In the genomic region with DNA sequence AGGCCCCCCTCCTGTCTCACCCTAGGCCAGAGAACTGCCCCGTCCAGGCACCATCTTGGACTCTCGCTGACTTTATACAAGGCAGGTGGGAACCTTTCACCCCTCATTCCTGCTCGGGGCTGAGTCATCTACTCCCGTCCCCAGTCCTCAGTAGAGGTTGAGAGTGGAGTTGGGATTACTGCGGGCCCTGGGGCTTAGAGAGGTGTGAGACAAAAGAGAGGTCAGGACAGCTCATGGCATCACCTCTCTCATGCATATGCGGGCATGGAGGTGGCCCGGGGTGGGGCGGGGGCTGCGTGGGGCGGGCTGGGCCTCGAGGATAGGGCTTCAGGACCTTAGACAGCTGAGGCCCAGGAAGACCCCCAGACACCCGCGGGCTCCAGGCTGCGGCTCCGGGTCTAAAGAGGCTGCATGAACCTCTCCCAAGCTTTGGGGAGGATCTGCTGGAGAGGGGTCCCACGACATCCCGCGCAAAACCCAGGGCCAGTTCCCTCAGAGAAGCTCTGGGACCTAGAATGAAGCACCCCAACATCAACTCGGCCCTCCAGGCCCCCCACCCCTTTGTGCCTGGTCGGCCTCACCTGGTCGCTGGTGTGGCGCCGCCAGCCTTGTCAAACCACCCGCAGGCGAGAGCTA, we compare ENCODE assay signal across 8 cellular contexts.
DNase-seq lines count a peak whose midpoint lies in the region; ATAC-seq lines count a peak whose summit lies in the region.

No MANE protein-coding gene starts in this region.

- H3K4me1 Mint-ChIP-seq in central memory CD8-positive, alpha-beta T cell: peaks cover 29% of the 10 kb centered on the region

- ATAC-seq in central memory CD8-positive, alpha-beta T cell (replicated peaks; ENCODE audit: extremely low read depth, poor library complexity, severe bottlenecking): no peak
- no peak for ATAC-seq in GM19455 (IDR thresholded peaks at IDR 0.05; ENCODE audit: unreplicated experiment)

- peak overlapping the region; percentile 82 for H3K27ac Mint-ChIP-seq in central memory CD8-positive, alpha-beta T cell (ENCODE audit: low read depth)

- H3K79me2 ChIP-seq in ACC112 (ENCODE audit: control insufficient read depth, insufficient read depth, low read length, unreplicated experiment): peaks cover 24% of the 10 kb centered on the region

- H3K9me3 ChIP-seq in HUES48 (ENCODE audit: control insufficient read depth, insufficient read depth, low read length): no peaks in the 10 kb centered on the region
- H3K9me3 ChIP-seq in muscle layer of colon (ENCODE audit: low read length): no peaks in the 10 kb centered on the region

- H3K4me3 ChIP-seq in ACC112 (ENCODE audit: low read depth, low read length): peak overlapping the region; percentile 99
- H3K4me3 ChIP-seq in HUES48 (ENCODE audit: low read depth, low read length): peak overlapping the region; percentile 68
- H3K4me3 ChIP-seq in muscle layer of colon (ENCODE audit: low read depth in 1 of 2, low read length in 2 of 2): peak overlapping the region; percentile 66 to 95

- peak overlapping the region; percentile 83 for H3K4me3 Mint-ChIP-seq in central memory CD8-positive, alpha-beta T cell

- no peak overlapping the region for H3K27ac ChIP-seq in ACC112 (ENCODE audit: low read depth, low read length)
- H3K27ac ChIP-seq in HUES48 (ENCODE audit: low read depth, low read length): peak overlapping the region; percentile 50
- H3K27ac ChIP-seq in muscle layer of colon (ENCODE audit: low read depth, low read length): no peak overlapping the region

- H3K27me3 ChIP-seq in ACC112 (ENCODE audit: insufficient read depth, low read length) (no peaks in the 10 kb centered on the region), HUES48 (ENCODE audit: control insufficient read depth, insufficient read depth, low read length) (peaks cover 51% of the 10 kb centered on the region), muscle layer of colon (ENCODE audit: control insufficient read depth in 1 of 2, insufficient read depth in 2 of 2, low read length in 2 of 2) (no peaks in the 10 kb centered on the region)

- H3K9ac ChIP-seq in HUES48 (ENCODE audit: low read depth, low read length) (no peak overlapping the region), muscle layer of colon (ENCODE audit: low read length) (peak overlapping the region; percentile 79)

- no peak overlapping the region for H2AFZ ChIP-seq in ACC112 (ENCODE audit: low read length, unreplicated experiment)

- peaks cover 8% of the 10 kb centered on the region for H3K36me3 Mint-ChIP-seq in central memory CD8-positive, alpha-beta T cell (ENCODE audit: insufficient read depth)

- no peak for DNase-seq in central memory CD8-positive, alpha-beta T cell (ENCODE audit: low spot score in 2 of 2)
- no peak for DNase-seq in RPMI8226
- no peak for DNase-seq in NCI-H2107 treated with DMSO at 0.1 percent for 48 hours (lab: John Stamatoyannopoulos, UW; ENCODE audit: unreplicated experiment)
- DNase-seq in activated effector memory CD4-positive, alpha-beta T cell treated with anti-CD3 and anti-CD28 coated beads, Interleukin-2, amount 50 U/mL, for 16 hours: no peak

- H3K36me3 ChIP-seq in ACC112 (ENCODE audit: insufficient read depth, low read length): peaks cover 4% of the 10 kb centered on the region; the same call in 1 of the 2 replicates
- H3K36me3 ChIP-seq in HUES48 (ENCODE audit: control insufficient read depth, insufficient read depth, low read length): no peaks in the 10 kb centered on the region
- peaks cover 9% of the 10 kb centered on the region for H3K36me3 ChIP-seq in muscle layer of colon (ENCODE audit: insufficient read depth, low read length)

- no peaks in the 10 kb centered on the region for H3K9me3 Mint-ChIP-seq in central memory CD8-positive, alpha-beta T cell

- H3K4me1 ChIP-seq in ACC112 (ENCODE audit: control insufficient read depth, insufficient read depth, low read length, unreplicated experiment) (peaks cover 12% of the 10 kb centered on the region), HUES48 (ENCODE audit: control insufficient read depth, insufficient read depth, low read length) (peaks cover 27% of the 10 kb centered on the region), muscle layer of colon (ENCODE audit: insufficient read depth, low read length) (peaks cover 17% of the 10 kb centered on the region)

- peaks cover 14% of the 10 kb centered on the region for H3K27me3 Mint-ChIP-seq in central memory CD8-positive, alpha-beta T cell
